8 cellular contexts compared by ENCODE assay signal in the genomic region with DNA sequence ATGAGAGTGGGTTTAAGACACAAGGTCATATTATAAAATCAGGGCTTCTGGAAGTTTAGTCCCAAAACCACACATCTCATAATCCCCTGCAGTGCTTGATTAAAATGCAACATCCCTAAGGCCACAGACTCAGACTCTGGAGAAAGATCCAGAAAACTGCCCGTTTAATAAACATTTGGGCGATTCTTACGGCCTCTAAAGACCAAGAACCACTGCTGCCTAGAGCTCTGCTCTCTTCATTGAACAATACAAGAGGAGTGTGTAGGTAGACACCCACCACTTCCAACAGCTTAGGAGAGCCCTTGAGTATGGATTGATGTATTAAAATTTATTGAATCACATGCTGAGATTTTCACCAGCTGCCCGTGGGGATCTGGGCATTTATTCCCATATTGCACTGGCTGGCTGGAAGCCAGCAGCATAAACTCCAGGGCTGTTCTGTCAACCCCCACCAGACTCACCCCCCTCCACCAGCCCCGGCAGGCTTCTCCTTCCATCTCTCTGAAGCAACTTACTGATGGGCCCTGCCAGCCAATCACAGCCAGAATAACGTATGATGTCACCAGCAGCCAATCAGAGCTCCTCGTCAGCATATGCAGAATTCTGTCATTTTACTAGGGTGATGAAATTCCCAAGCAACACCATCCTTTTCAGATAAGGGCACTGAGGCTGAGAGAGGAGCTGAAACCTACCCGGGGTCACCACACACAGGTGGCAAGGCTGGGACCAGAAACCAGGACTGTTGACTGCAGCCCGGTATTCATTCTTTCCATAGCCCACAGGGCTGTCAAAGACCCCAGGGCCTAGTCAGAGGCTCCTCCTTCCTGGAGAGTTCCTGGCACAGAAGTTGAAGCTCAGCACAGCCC. TPM values are rescaled to one million over a fixed set of nuclear protein-coding genes. Genes with fewer than 3 reads are reported as not detected.
A peak's percentile ranks its signal among the peaks of the same experiment; 100 is the strongest.
DNase-seq lines count a peak whose midpoint lies in the region; ATAC-seq and TF ChIP-seq lines count a peak whose summit lies in the region.

No MANE protein-coding gene starts in this region.

- CTCF ChIA-PET in RWPE1 (lab: Yijun Ruan, JAX) = interaction anchor here (0.6 to 4.5 kb wide), 4 partner anchors 50 to 132 kb away, joined by 3 to 62 read pairs (median 14); no protein-coding TSS in a partner anchor

- DNase-seq in DMS153 (lab: John Stamatoyannopoulos, UW) = peak; percentile 72
- DNase-seq in LoVo (ENCODE audit: low spot score) = peak; percentile 83
- DNase-seq in RWPE1 (ENCODE audit: low spot score) = peak; percentile 74
- peak; percentile 74 for DNase-seq in epithelial cell of esophagus (ENCODE audit: low read depth)
- DNase-seq in mucosa of gallbladder (ENCODE audit: low spot score) = peak; percentile 64
- DNase-seq in OCI-M2 (lab: John Stamatoyannopoulos, UW; ENCODE audit: unreplicated experiment) = no peak

- POLR2A ChIA-PET in RWPE1 (lab: Yijun Ruan, JAX; ENCODE audit: low non-redundant PET) = no interaction called here

- no peak overlapping the region for H3K4me3 ChIP-seq in epithelial cell of esophagus (ENCODE audit: low read length)

- TF ChIP-seq CTCF in RWPE1 (conservative IDR thresholded peaks at IDR 0.05; ENCODE audit: low read depth) (no peak), epithelial cell of esophagus (IDR thresholded peaks at IDR 0.05; ENCODE audit: insufficient read depth, low read depth, low read length, missing control alignments) (no peak)

- peak overlapping the region; percentile 37 for H3K27ac ChIP-seq in RWPE1

- ATAC-seq in GM18517 (IDR thresholded peaks at IDR 0.05; ENCODE audit: unreplicated experiment) (no peak), GM21423 (IDR thresholded peaks at IDR 0.05; ENCODE audit: unreplicated experiment) (no peak)

RNA-seq across cellular contexts. Expression of a gene that starts 0.7 kb away (rescaled TPM):
- total RNA-seq in mucosa of gallbladder = 2.8 TPM

RNA-seq across cellular contexts. Expression of a gene that starts 18.0 kb away (rescaled TPM):
- 2,359 TPM for total RNA-seq in mucosa of gallbladder

RNA-seq across cellular contexts. Expression of a gene that starts 32.0 kb away (rescaled TPM):
- 12.1 TPM for total RNA-seq in mucosa of gallbladder

RNA-seq across cellular contexts. Expression of a gene that starts 58.1 kb away (rescaled TPM):
- 22.6 TPM for total RNA-seq in mucosa of gallbladder
